ENCODE assay signal across 22 cellular contexts in the genomic region with DNA sequence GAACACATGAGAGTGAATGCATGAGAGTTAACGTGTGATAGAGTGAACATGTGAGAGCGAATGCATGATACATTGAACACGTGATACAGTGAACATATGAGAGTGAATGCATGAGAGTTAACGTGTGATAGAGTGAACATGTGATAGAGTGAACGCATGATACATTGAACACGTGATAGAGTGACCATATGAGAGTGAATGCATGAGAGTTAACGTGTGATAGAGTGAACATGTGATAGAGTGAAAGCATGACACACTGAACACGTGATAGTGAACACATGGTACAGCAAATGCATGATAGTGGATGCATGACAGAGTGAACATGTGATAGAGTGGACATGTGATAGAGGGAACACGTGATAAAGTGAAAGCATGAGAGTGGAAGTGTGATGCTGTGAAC.
"Had no signal": no experiment of that assay in that cellular context is flagged by ENCODE, and none has a peak within 500 bp of the region (broad histone marks: within the 10 kb centered on the region; RNA-seq: fewer than 3 reads in every experiment).

No MANE protein-coding gene starts in this region.

- DNase-seq: KBM-7, MV-4-11, NCI-H1048, NCI-H1105 treated with DMSO at 0.1 percent for 48 hours, NCI-H1417 treated with DMSO at 0.1 percent for 48 hours, NCI-H146, NCI-H187, NCI-H2029, NCI-H2081 treated with DMSO at 0.1 percent for 48 hours, NCI-H2171, NCI-H226, NCI-H446, NCI-H510A, NCI-H524 treated with DMSO at 0.1 percent for 48 hours, NCI-H69, NCI-H774, Right ventricle myocardium superior, RPMI8226, SIG-M5 had no signal

- FAIRE-seq: RCC 7860 had no signal

- H3K27me3 ChIP-seq: SJSA1 had no signal

- H3K27ac ChIP-seq: SJSA1, SK-N-MC had no signal

- H3K4me1 ChIP-seq: SJSA1 had no signal

- H3K4me3 ChIP-seq: SJSA1, SK-N-MC had no signal

- H3K36me3 ChIP-seq: SJSA1 had no signal
